ENCODE assay signal across 16 cellular contexts in the genomic region with DNA sequence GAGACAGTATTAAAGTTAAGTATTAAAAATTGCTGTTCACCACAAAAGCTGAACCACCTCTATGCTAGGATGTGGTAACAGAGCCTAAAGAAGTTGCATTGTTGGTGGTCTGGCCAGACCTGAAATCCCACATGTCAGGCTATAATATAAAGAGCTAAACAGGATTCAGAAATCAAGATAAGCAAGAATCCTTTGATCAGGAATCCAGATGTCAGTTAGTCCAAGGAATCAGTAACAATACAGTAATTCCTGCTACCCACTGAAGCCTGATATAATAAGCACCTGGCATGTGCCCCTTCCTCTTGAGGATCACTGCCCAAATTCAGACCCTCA.
"Had no signal": no experiment of that assay in that cellular context is flagged by ENCODE, and none has a peak within 500 bp of the region (broad histone marks: within the 10 kb centered on the region; RNA-seq: fewer than 3 reads in every experiment).

No MANE protein-coding gene starts in this region.

- H2AFZ ChIP-seq: hepatocyte had no signal

- H3K4me2 ChIP-seq: hepatocyte had no signal

- ATAC-seq: gastrocnemius medialis; mucosa of descending colon; naive thymus-derived CD8-positive, alpha-beta T cell; stimulated activated memory B cell treated with anti-CD40 and anti-IgM and Interleukin-4, amounts not matched to agents 10 μg/mL and 1 μg/mL and 100 μg/mL, for 72 hours had no signal

- H3K9me3 ChIP-seq: ascending aorta, gastrocnemius medialis, mucosa of descending colon, right atrium auricular region had no signal

- H3K4me3 Mint-ChIP-seq: stimulated activated memory B cell treated with anti-CD40 and anti-IgM and Interleukin-4, amounts not matched to agents 10 μg/mL and 1 μg/mL and 100 μg/mL, for 72 hours had no signal

- H3K36me3 ChIP-seq: ascending aorta, gastrocnemius medialis, right atrium auricular region had no signal

- DNase-seq: activated CD4-positive, alpha-beta T cell treated with anti-CD3 and anti-CD28 coated beads for 1 hour; activated CD4-positive, alpha-beta T cell treated with anti-CD3 and anti-CD28 coated beads, Interleukin-2, amount 50 U/mL, for 4 hours; activated naive CD4-positive, alpha-beta T cell treated with Interleukin-2 at 50 U/mL for 16 hours; activated T-cell treated with anti-CD3 and anti-CD28 coated beads for 4 hours; dorsolateral prefrontal cortex; erythroblast; gastrocnemius medialis; mucosa of descending colon; naive thymus-derived CD8-positive, alpha-beta T cell; posterior cingulate gyrus; stimulated activated CD4-positive, alpha-beta T cell treated with anti-CD3 and anti-CD28 coated beads, Interleukin-2, amount 100 ng/mL, for 48 hours; T-helper 9 cell had no signal

- H3K27ac ChIP-seq: ascending aorta, gastrocnemius medialis, hepatocyte, right atrium auricular region had no signal

- H3K4me3 ChIP-seq: ascending aorta, dorsolateral prefrontal cortex, gastrocnemius medialis, hepatocyte, mucosa of descending colon, right atrium auricular region had no signal

- H3K4me1 ChIP-seq: ascending aorta, gastrocnemius medialis, right atrium auricular region had no signal

- H3K27me3 Mint-ChIP-seq: naive thymus-derived CD8-positive, alpha-beta T cell; stimulated activated memory B cell treated with anti-CD40 and anti-IgM and Interleukin-4, amounts not matched to agents 10 μg/mL and 1 μg/mL and 100 μg/mL, for 72 hours had no signal

- H3K27me3 ChIP-seq: ascending aorta, dorsolateral prefrontal cortex, gastrocnemius medialis, hepatocyte, right atrium auricular region had no signal

- H3K27ac Mint-ChIP-seq: naive thymus-derived CD8-positive, alpha-beta T cell; stimulated activated memory B cell treated with anti-CD40 and anti-IgM and Interleukin-4, amounts not matched to agents 10 μg/mL and 1 μg/mL and 100 μg/mL, for 72 hours had no signal

- H3K9me3 Mint-ChIP-seq: stimulated activated memory B cell treated with anti-CD40 and anti-IgM and Interleukin-4, amounts not matched to agents 10 μg/mL and 1 μg/mL and 100 μg/mL, for 72 hours had no signal
